In genomic region chr12:46910830-46911229, GRCh38 we compare ENCODE assay signal across 30 cellular contexts.
DNase-seq lines count a peak whose midpoint lies in the region; ATAC-seq, FAIRE-seq and TF ChIP-seq lines count a peak whose summit lies in the region.
"Had no signal": no experiment of that assay in that cellular context is flagged by ENCODE, and none has a peak within 500 bp of the region (broad histone marks: within the 10 kb centered on the region; RNA-seq: fewer than 3 reads in every experiment).

No MANE protein-coding gene starts in this region.

- TF ChIP-seq RAD21 in K562 (CRISPR knock-in tag; conservative IDR thresholded peaks at IDR 0.05 in 1 of 2, IDR thresholded peaks at IDR 0.05 in 1 of 2) = no peak

- no peak overlapping the region for H3K4me2 ChIP-seq in K562 (ENCODE audit: insufficient read depth, low read length)
- H3K4me2 ChIP-seq: A549; BLaER1; BLaER1 treated with 17β-estradiol and CSF1 and Interleukin-3, amounts not matched to agents 10 nM and 100 nM had no signal

- H3K4me1 ChIP-seq in adipocyte (ENCODE audit: control insufficient read depth, insufficient read depth, low read length) (peaks cover 21% of the 10 kb centered on the region), K562 (replicated peaks in 1 of 2; ENCODE audit: control insufficient read depth in 2 of 2, insufficient read depth in 2 of 2, low read length in 2 of 2) (no peaks in the 10 kb centered on the region)
- H3K4me1 ChIP-seq: A549, BE2C, BLaER1, Caco-2 had no signal

- H3K9me3 ChIP-seq in adipocyte (ENCODE audit: control insufficient read depth, low read length) (peaks cover 33% of the 10 kb centered on the region), K562 (replicated peaks; ENCODE audit: control insufficient read depth, insufficient read depth, low read depth, low read length) (no peaks in the 10 kb centered on the region)
- H3K9me3 ChIP-seq: BE2C, BLaER1 had no signal

- no peak for TF ChIP-seq EP300 in K562 (IDR thresholded peaks at IDR 0.05; ENCODE audit: low read length)

- H3K9ac ChIP-seq in adipocyte (ENCODE audit: low read length) (no peak overlapping the region), K562 (ENCODE audit: insufficient read depth in 1 of 2, low read depth in 2 of 2, low read length in 2 of 2) (no peak overlapping the region)
- H3K9ac ChIP-seq: BLaER1; BLaER1 treated with 17β-estradiol and CSF1 and Interleukin-3, amounts not matched to agents 10 nM and 100 nM had no signal

- POLR2A ChIA-PET in K562 (lab: Yijun Ruan, JAX) = no interaction called here

- H3K27me3 ChIP-seq in adipocyte (replicated peaks; ENCODE audit: control insufficient read depth, insufficient read depth, low read length) (no peaks in the 10 kb centered on the region), K562 (ENCODE audit: control insufficient read depth in 2 of 2, insufficient read depth in 2 of 2, low read length in 2 of 2) (no peaks in the 10 kb centered on the region)
- H3K27me3 ChIP-seq: BE2C; BLaER1; BLaER1 treated with 17β-estradiol and CSF1 and Interleukin-3, amounts not matched to agents 10 nM and 100 nM had no signal

- no TSS peak for BruUV-seq in K562 (replicated peaks; lab: Mats Ljungman, UMichigan)

- TF ChIP-seq POLR2A in K562 (conservative IDR thresholded peaks at IDR 0.05) = no peak

- CTCF ChIA-PET in K562 (lab: Yijun Ruan, JAX; ENCODE audit: low intra/inter-chr PET ratio) = no interaction called here

- ATAC-seq in K562 = no peak
- ATAC-seq in HG03175 (IDR thresholded peaks at IDR 0.05; ENCODE audit: unreplicated experiment) = no peak
- ATAC-seq in HG03135 (IDR thresholded peaks at IDR 0.05; ENCODE audit: unreplicated experiment) = no peak
- ATAC-seq: A549; CD8-positive, alpha-beta T cell had no signal

- DNase-seq in adipocyte (ENCODE audit: low read depth) (no peak), K562 (ENCODE audit: extremely low read depth in 1 of 4, low spot score in 3 of 4) (no peak)
- DNase-seq: 8988T; ACHN; AML-193; BE2C; C1 segment of cervical spinal cord; Caco-2; Calu3; CD4-positive, alpha-beta memory T cell; CD4-positive, alpha-beta T cell; CD4-positive, CD25-positive, alpha-beta regulatory T cell; CD8-positive, alpha-beta memory T cell; CD8-positive, alpha-beta T cell; COR-L47; DMS 273 treated with DMSO at 0.1 percent for 48 hours; DMS153; DMS53; DMS79; DMS79 treated with DMSO at 0.1 percent for 48 hours; DND-41; EL had no signal

- H3K79me2 ChIP-seq in K562 (ENCODE audit: control insufficient read depth, insufficient read depth, low read length) = no peaks in the 10 kb centered on the region

- no peak for TF ChIP-seq CTCF in K562 (IDR thresholded peaks at IDR 0.05 in 2 of 3, conservative IDR thresholded peaks at IDR 0.05 in 1 of 3; ENCODE audit: insufficient read depth in 2 of 3, low read depth in 1 of 3, low read length in 3 of 3)

- no peaks in the 10 kb centered on the region for H4K20me1 ChIP-seq in K562 (replicated peaks; ENCODE audit: control insufficient read depth, insufficient read depth, low read length)
- H4K20me1 ChIP-seq: BLaER1; BLaER1 treated with 17β-estradiol and CSF1 and Interleukin-3, amounts not matched to agents 10 nM and 100 nM had no signal

- H3K9me1 ChIP-seq in K562 (ENCODE audit: control insufficient read depth, insufficient read depth, low read length) = no peaks in the 10 kb centered on the region

- WGBS in K562 (ENCODE audit: insufficient coverage, low coverage, missing lambda C conversion rate) = 0% methylated on average over 1 of the region's 1 CpG

- no peak overlapping the region for H3K27ac ChIP-seq in K562 (ENCODE audit: extremely low read depth, low read depth, low read length)
- H3K27ac ChIP-seq: 22Rv1; A549; BLaER1; BLaER1 treated with 17β-estradiol and CSF1 and Interleukin-3, amounts not matched to agents 10 nM and 100 nM; C4-2B had no signal

- no peak for FAIRE-seq in K562 (lab: Jason Lieb, UNC)
- FAIRE-seq: D721Med had no signal

- H3K4me3 ChIP-seq in adipocyte (ENCODE audit: low read length) (peak overlapping the region; percentile 53), K562 (no peak overlapping the region)
- H3K4me3 ChIP-seq: A549; BLaER1; BLaER1 treated with 17β-estradiol and CSF1 and Interleukin-3, amounts not matched to agents 10 nM and 100 nM had no signal

- in situ Hi-C loops in K562 (cut with MboI) = no loop called here

- H2AFZ ChIP-seq in K562 (ENCODE audit: low read depth, low read length) = no peak overlapping the region

- no peaks in the 10 kb centered on the region for H3K36me3 ChIP-seq in adipocyte (ENCODE audit: control insufficient read depth, insufficient read depth, low read length, severe bottlenecking)
- no peaks in the 10 kb centered on the region for H3K36me3 ChIP-seq in K562 (ENCODE audit: control insufficient read depth, insufficient read depth, low read length)
- H3K36me3 ChIP-seq: BE2C; BLaER1; BLaER1 treated with 17β-estradiol and CSF1 and Interleukin-3, amounts not matched to agents 10 nM and 100 nM had no signal

- intact Hi-C loops in K562 (cut with micrococcal nuclease) = no loop called here

TF ChIP-seq in K562, 482 proteins besides CTCF, POLR2A, EP300 and RAD21:
- TF ChIP-seq NCOR1 (IDR thresholded peaks at IDR 0.05) (no peak), ZNF354B (CRISPR knock-in tag; IDR thresholded peaks at IDR 0.05) (0 out of 2 replicates have a peak, but pooled peaks have one; percentile 32), CUX1 (CRISPR knock-in tag; IDR thresholded peaks at IDR 0.05) (no peak), FOXJ3 (CRISPR knock-in tag; IDR thresholded peaks at IDR 0.05) (no peak), ZNF695 (CRISPR knock-in tag; IDR thresholded peaks at IDR 0.05) (no peak), ZNF212 (CRISPR knock-in tag; IDR thresholded peaks at IDR 0.05) (no peak), ZNF507 (tag; conservative IDR thresholded peaks at IDR 0.05) (peak; percentile 96), KLF1 (tag; IDR thresholded peaks at IDR 0.05) (no peak), NCOA4 (IDR thresholded peaks at IDR 0.05; ENCODE audit: partially characterized antibody) (no peak), CCAR2 (IDR thresholded peaks at IDR 0.05; ENCODE audit: low read depth, low read length) (no peak), E2F4 (CRISPR knock-in tag; IDR thresholded peaks at IDR 0.05; ENCODE audit: low read depth) (no peak)
